In genomic region chr19:31574251-31574973, GRCh38 we compare ENCODE assay signal across 1 cellular context.
TF ChIP-seq lines count a peak whose summit lies in the region.

No MANE protein-coding gene starts in this region.

TF ChIP-seq in GM23338, 12 proteins besides CTCF, POLR2A, EP300 and RAD21 (continued from another document):
- TF ChIP-seq REST (IDR thresholded peaks at IDR 0.05; ENCODE audit: unreplicated experiment) (no peak), EZH2 (IDR thresholded peaks at IDR 0.05; ENCODE audit: low read depth, unreplicated experiment) (no peak), STAT1 (IDR thresholded peaks at IDR 0.05; ENCODE audit: unreplicated experiment) (no peak), ZNF331 (CRISPR knock-in tag; IDR thresholded peaks at IDR 0.05; ENCODE audit: low read depth) (no peak), EZH2phosphoT487 (IDR thresholded peaks at IDR 0.05; ENCODE audit: unreplicated experiment) (no peak), ETS1 (IDR thresholded peaks at IDR 0.05) (no peak), NANOG (IDR thresholded peaks at IDR 0.05; ENCODE audit: borderline replicate concordance) (no peak), JUNB (IDR thresholded peaks at IDR 0.05; ENCODE audit: unreplicated experiment) (no peak), CREB1 (CRISPR knock-in tag; IDR thresholded peaks at IDR 0.05; ENCODE audit: low read depth) (no peak)
